9 cellular contexts compared by ENCODE assay signal in genomic region chr10:79404231-79404609, GRCh38. TPM values are rescaled to one million over a fixed set of nuclear protein-coding genes. Genes with fewer than 3 reads are reported as not detected.
DNase-seq lines count a peak whose midpoint lies in the region; ATAC-seq and TF ChIP-seq lines count a peak whose summit lies in the region.
"Had no signal": no experiment of that assay in that cellular context is flagged by ENCODE, and none has a peak within 500 bp of the region (broad histone marks: within the 10 kb centered on the region; RNA-seq: fewer than 3 reads in every experiment).

No MANE protein-coding gene starts in this region.

- no peak for TF ChIP-seq CTCF in NB4 (IDR thresholded peaks at IDR 0.05; ENCODE audit: low read depth, low read length)
- TF ChIP-seq CTCF in lower leg skin (IDR thresholded peaks at IDR 0.05) = no peak
- TF ChIP-seq CTCF in upper lobe of right lung (IDR thresholded peaks at IDR 0.05) = no peak

- H3K27ac ChIP-seq in ectodermal cell (ENCODE audit: insufficient read depth, low read depth, low read length, poor library complexity, severe bottlenecking) (peak overlapping the region; percentile 79), upper lobe of right lung (peak overlapping the region; percentile 83)

- H3K36me3 ChIP-seq in ectodermal cell (ENCODE audit: control insufficient read depth, insufficient read depth, low read length) (no peaks in the 10 kb centered on the region), upper lobe of right lung (no peaks in the 10 kb centered on the region)

- WGBS in ectodermal cell, 2 experiments = 9 to 13% methylated on average over 6 of the region's 7 CpGs
- WGBS in lower leg skin, 2 donors = 3 to 7% methylated on average over 6 to 7 of the region's 7 CpGs

- intact Hi-C loops in lower leg skin (cut with DNase I; ENCODE audit: low total_unique reads) (no loop called here), upper lobe of right lung (cut with DNase I) (no loop called here)

- TF ChIP-seq POLR2A in NB4 (IDR thresholded peaks at IDR 0.05; ENCODE audit: extremely low read depth, insufficient read length) = no peak
- TF ChIP-seq POLR2A in lower leg skin (IDR thresholded peaks at IDR 0.05) = no peak

- H3K9me3 ChIP-seq in ectodermal cell (ENCODE audit: control insufficient read depth, low read length) (no peaks in the 10 kb centered on the region), upper lobe of right lung (no peaks in the 10 kb centered on the region)

- H3K27me3 ChIP-seq in ectodermal cell (ENCODE audit: control insufficient read depth, insufficient read depth, low read length, poor library complexity, severe bottlenecking) = no peaks in the 10 kb centered on the region
- no peaks in the 10 kb centered on the region for H3K27me3 ChIP-seq in upper lobe of right lung

- peak; percentile 92 for DNase-seq in NB4 (ENCODE audit: low read depth)
- peak; percentile 82 to 95 for DNase-seq in lower leg skin (ENCODE audit: low spot score in 2 of 2)
- DNase-seq in upper lobe of right lung = peak; percentile 66
- no peak for DNase-seq in NOMO-1 (lab: John Stamatoyannopoulos, UW; ENCODE audit: unreplicated experiment in 2 of 2)
- no peak for DNase-seq in activated effector memory CD4-positive, alpha-beta T cell treated with Interleukin-2 at 50 U/mL for 16 hours
- no peak for DNase-seq in HK-2 (ENCODE audit: unreplicated experiment)
- no peak for DNase-seq in AML-193 (lab: John Stamatoyannopoulos, UW)
- DNase-seq: activated CD4-positive, alpha-beta T cell treated with anti-CD3 and anti-CD28 coated beads, Interleukin-2, amount 50 U/mL, for 48 hours had no signal

- H3K4me3 ChIP-seq in NB4 (ENCODE audit: low read depth, low read length) = no peak overlapping the region
- no peak overlapping the region for H3K4me3 ChIP-seq in ectodermal cell (ENCODE audit: insufficient read depth, low read depth, low read length)
- H3K4me3 ChIP-seq in lower leg skin (ENCODE audit: low read depth, poor library complexity, severe bottlenecking) = no peak overlapping the region
- no peak overlapping the region for H3K4me3 ChIP-seq in upper lobe of right lung

- H3K4me1 ChIP-seq in ectodermal cell (ENCODE audit: control insufficient read depth, insufficient read depth, low read length) (peaks cover 64% of the 10 kb centered on the region), upper lobe of right lung (peaks cover 78% of the 10 kb centered on the region)

- peak; percentile 32 for ATAC-seq in upper lobe of right lung

RNA-seq across cellular contexts. Expression of gene ZCCHC24, which starts 41.2 kb away (rescaled TPM):
- 14.9 TPM for polyA plus RNA-seq in ectodermal cell (2013, experiment 1 of 4)
- 14.6 TPM for polyA plus RNA-seq in ectodermal cell (2013, experiment 2 of 4)
- 13.6 TPM for polyA plus RNA-seq in ectodermal cell (2013, experiment 3 of 4)
- polyA plus RNA-seq in ectodermal cell (2013, experiment 4 of 4) = 11.8 TPM
- 10 to 100 TPM in 3 of 4 donors, 1 to 10 TPM in 1; 9.9 to 16.8 (median 13.1) TPM for total RNA-seq in lower leg skin
- total RNA-seq in upper lobe of right lung = 32.4 TPM

RNA-seq across cellular contexts. Expression of gene PPIF, which starts 57.0 kb away (rescaled TPM):
- polyA plus RNA-seq in ectodermal cell (2013, experiment 1 of 4) = 50.0 TPM
- 49.3 TPM for polyA plus RNA-seq in ectodermal cell (2013, experiment 2 of 4)
- polyA plus RNA-seq in ectodermal cell (2013, experiment 3 of 4) = 43.0 TPM
- polyA plus RNA-seq in ectodermal cell (2013, experiment 4 of 4) = 38.1 TPM
- 100 to 1,000 TPM in 1 of 4 donors, 10 to 100 TPM in 3; 59.3 to 123 (median 78.3) TPM for total RNA-seq in lower leg skin
- 30.7 TPM for total RNA-seq in upper lobe of right lung

Comparison
In these comparisons a context has a peak if more than half of its experiments do, and no peak if none do; other contexts are left out.
1. DNase-seq: peak in NB4 (single experiment), lower leg skin (2 of 2) and upper lobe of right lung (single experiment); none in NOMO-1 (0 of 2), activated effector memory CD4-positive, alpha-beta T cell treated with Interleukin-2 at 50 U/mL for 16 hours (single experiment), HK-2 (single experiment) and AML-193 (0 of 2).